Comparison of ENCODE assay signal across 1 cellular context in the genomic region with DNA sequence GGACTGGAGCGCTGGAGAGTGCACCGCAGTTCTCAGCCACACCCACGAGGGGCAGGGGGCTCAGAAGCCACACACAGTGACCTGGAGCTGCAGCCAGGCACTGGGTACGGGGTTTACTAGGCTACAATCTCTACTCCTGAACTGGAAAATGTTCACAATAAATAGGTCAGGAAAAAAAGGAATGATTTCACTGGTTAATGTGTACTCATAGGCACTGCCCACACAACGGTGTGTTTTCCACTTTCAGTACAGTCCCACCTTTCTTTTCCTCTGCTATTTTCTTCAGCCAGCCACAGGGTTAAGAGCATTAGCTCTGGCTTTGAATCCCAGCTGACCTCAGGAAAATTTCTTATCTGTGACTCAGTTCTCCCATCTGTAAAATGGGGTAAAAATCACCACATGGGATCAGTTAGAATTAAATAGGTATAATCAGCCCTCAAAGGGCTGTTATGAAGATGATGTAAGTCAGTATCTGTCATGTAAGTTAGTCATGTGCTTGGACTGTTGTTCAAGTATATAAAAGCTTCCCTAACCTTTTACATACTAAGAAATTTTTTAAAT.
TF ChIP-seq lines count a peak whose summit lies in the region.

No MANE protein-coding gene starts in this region.

TF ChIP-seq in GM12878, 131 proteins besides CTCF, POLR2A, EP300 and RAD21:
- no peak for TF ChIP-seq CHD4 (IDR thresholded peaks at IDR 0.05)
- TF ChIP-seq NFXL1 (IDR thresholded peaks at IDR 0.05; ENCODE audit: borderline replicate concordance) = no peak
- TF ChIP-seq BCL11A (IDR thresholded peaks at IDR 0.05; ENCODE audit: low read depth, low read length) = no peak
- TF ChIP-seq TAF1 (IDR thresholded peaks at IDR 0.05; ENCODE audit: borderline replicate concordance, low read depth, low read length) = no peak
- no peak for TF ChIP-seq TCF7 (IDR thresholded peaks at IDR 0.05; ENCODE audit: borderline replicate concordance)
- no peak for TF ChIP-seq BHLHE40 (IDR thresholded peaks at IDR 0.05; ENCODE audit: borderline replicate concordance in 1 of 2, low read depth in 2 of 2, low read length in 1 of 2)
- TF ChIP-seq, protein P1, sequence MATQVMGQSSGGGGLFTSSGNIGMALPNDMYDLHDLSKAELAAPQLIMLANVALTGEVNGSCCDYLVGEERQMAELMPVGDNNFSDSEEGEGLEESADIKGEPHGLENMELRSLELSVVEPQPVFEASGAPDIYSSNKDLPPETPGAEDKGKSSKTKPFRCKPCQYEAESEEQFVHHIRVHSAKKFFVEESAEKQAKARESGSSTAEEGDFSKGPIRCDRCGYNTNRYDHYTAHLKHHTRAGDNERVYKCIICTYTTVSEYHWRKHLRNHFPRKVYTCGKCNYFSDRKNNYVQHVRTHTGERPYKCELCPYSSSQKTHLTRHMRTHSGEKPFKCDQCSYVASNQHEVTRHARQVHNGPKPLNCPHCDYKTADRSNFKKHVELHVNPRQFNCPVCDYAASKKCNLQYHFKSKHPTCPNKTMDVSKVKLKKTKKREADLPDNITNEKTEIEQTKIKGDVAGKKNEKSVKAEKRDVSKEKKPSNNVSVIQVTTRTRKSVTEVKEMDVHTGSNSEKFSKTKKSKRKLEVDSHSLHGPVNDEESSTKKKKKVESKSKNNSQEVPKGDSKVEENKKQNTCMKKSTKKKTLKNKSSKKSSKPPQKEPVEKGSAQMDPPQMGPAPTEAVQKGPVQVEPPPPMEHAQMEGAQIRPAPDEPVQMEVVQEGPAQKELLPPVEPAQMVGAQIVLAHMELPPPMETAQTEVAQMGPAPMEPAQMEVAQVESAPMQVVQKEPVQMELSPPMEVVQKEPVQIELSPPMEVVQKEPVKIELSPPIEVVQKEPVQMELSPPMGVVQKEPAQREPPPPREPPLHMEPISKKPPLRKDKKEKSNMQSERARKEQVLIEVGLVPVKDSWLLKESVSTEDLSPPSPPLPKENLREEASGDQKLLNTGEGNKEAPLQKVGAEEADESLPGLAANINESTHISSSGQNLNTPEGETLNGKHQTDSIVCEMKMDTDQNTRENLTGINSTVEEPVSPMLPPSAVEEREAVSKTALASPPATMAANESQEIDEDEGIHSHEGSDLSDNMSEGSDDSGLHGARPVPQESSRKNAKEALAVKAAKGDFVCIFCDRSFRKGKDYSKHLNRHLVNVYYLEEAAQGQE (IDR thresholded peaks at IDR 0.05; ENCODE audit: low read depth, low read length) = no peak
